In the genomic region with DNA sequence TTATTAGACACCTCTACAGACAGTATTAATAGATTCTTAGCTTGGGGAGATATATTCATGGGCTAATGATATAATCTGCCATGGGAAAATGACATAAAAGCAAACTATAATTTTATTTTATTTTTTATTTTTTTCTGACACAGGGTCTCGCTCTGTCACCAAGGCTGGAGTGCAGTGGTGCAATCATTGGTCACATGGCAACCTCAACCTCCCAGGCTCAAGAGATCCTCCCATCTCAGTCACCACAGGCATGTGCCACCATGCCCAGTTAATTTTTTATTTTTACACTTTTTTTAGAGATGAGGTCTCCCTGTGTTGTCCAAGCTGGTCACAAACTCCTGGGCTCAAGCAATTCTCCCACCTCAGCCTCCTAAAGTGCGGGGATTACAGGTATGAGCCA, we compare ENCODE assay signal across 7 cellular contexts. TPM values are rescaled to one million over a fixed set of nuclear protein-coding genes. Genes with fewer than 3 reads are reported as not detected.
DNase-seq lines count a peak whose midpoint lies in the region; ATAC-seq and TF ChIP-seq lines count a peak whose summit lies in the region.

No MANE protein-coding gene starts in this region.

- H3K4me2 ChIP-seq in smooth muscle cell, result peak overlapping the region; percentile 70

- in situ Hi-C loops in SK-MEL-5 (cut with HindIII; ENCODE audit: low pct_unique_long_range_greater_than_20kb, low sequenced_read_pairs), result no loop called here

- DNase-seq in HK-2 (ENCODE audit: unreplicated experiment) (peak; percentile 45), SK-MEL-5 (ENCODE audit: low read depth, low spot score) (peak; percentile 50), glomerular visceral epithelial cell (ENCODE audit: extremely low spot score) (peak; percentile 71), smooth muscle cell (lab: John Stamatoyannopoulos, UW; ENCODE audit: unreplicated experiment) (no peak), dedifferentiated amniotic fluid mesenchymal stem cell (ENCODE audit: extremely low spot score) (no peak)
- DNase-seq in stimulated activated effector memory CD8-positive, alpha-beta T cell treated with anti-CD3 and anti-CD28 coated beads, Interleukin-12 subunit alpha, Interleukin-12 subunit beta, amount 100 ng/mL, for 72 hours (ENCODE audit: low spot score in 2 of 2), result no peak

- no peak for ATAC-seq in GM21737 (IDR thresholded peaks at IDR 0.05; ENCODE audit: unreplicated experiment)
- no peak for ATAC-seq in stimulated activated effector memory CD8-positive, alpha-beta T cell treated with anti-CD3 and anti-CD28 coated beads, Interleukin-12 subunit alpha, Interleukin-12 subunit beta, amount 100 ng/mL, for 72 hours

- no peak overlapping the region for H3K4me3 ChIP-seq in smooth muscle cell

- H3K27ac ChIP-seq in smooth muscle cell (ENCODE audit: low read depth), result peak overlapping the region; percentile 76

- peaks cover 100% of the 10 kb centered on the region for H3K79me2 ChIP-seq in smooth muscle cell (ENCODE audit: low read depth)

- H3K27ac Mint-ChIP-seq in stimulated activated effector memory CD8-positive, alpha-beta T cell treated with anti-CD3 and anti-CD28 coated beads, Interleukin-12 subunit alpha, Interleukin-12 subunit beta, amount 100 ng/mL, for 72 hours, result no peak overlapping the region

- 57% methylated on average over 2 of the region's 2 CpGs for WGBS in smooth muscle cell (ENCODE audit: low lambda C conversion rate)

- peaks cover 100% of the 10 kb centered on the region for H4K20me1 ChIP-seq in smooth muscle cell (ENCODE audit: low read depth)

- no peak for TF ChIP-seq CTCF in smooth muscle cell (IDR thresholded peaks at IDR 0.05; ENCODE audit: borderline replicate concordance, insufficient read depth, poor library complexity, severe bottlenecking)

- H3K27me3 ChIP-seq in smooth muscle cell (ENCODE audit: low read depth), result no peaks in the 10 kb centered on the region

- H2AFZ ChIP-seq in smooth muscle cell (ENCODE audit: low read depth), result no peak overlapping the region

- H3K9me3 Mint-ChIP-seq in stimulated activated effector memory CD8-positive, alpha-beta T cell treated with anti-CD3 and anti-CD28 coated beads, Interleukin-12 subunit alpha, Interleukin-12 subunit beta, amount 100 ng/mL, for 72 hours, result no peaks in the 10 kb centered on the region

- H3K36me3 Mint-ChIP-seq in stimulated activated effector memory CD8-positive, alpha-beta T cell treated with anti-CD3 and anti-CD28 coated beads, Interleukin-12 subunit alpha, Interleukin-12 subunit beta, amount 100 ng/mL, for 72 hours, result no peaks in the 10 kb centered on the region

- H3F3A ChIP-seq in smooth muscle cell (ENCODE audit: low read depth), result peaks cover 7% of the 10 kb centered on the region

- H3K9ac ChIP-seq in smooth muscle cell (ENCODE audit: low read depth), result peak overlapping the region; percentile 16

- no peak overlapping the region for H3K4me3 Mint-ChIP-seq in stimulated activated effector memory CD8-positive, alpha-beta T cell treated with anti-CD3 and anti-CD28 coated beads, Interleukin-12 subunit alpha, Interleukin-12 subunit beta, amount 100 ng/mL, for 72 hours

- peaks cover 43% of the 10 kb centered on the region for H3K4me1 Mint-ChIP-seq in stimulated activated effector memory CD8-positive, alpha-beta T cell treated with anti-CD3 and anti-CD28 coated beads, Interleukin-12 subunit alpha, Interleukin-12 subunit beta, amount 100 ng/mL, for 72 hours

- H3K9me3 ChIP-seq in smooth muscle cell (replicated peaks; ENCODE audit: low read depth), result no peaks in the 10 kb centered on the region

- peaks cover 69% of the 10 kb centered on the region for H3K4me1 ChIP-seq in smooth muscle cell (ENCODE audit: low read depth)

- no peaks in the 10 kb centered on the region for H3K36me3 ChIP-seq in smooth muscle cell (ENCODE audit: low read depth)

RNA-seq across cellular contexts. Expression of gene RTN4, which starts 39.3 kb away (rescaled TPM):
- 117 and 120 TPM in 2 replicates for total RNA-seq in SK-MEL-5 (2014; rRNA removed; shearing (Covaris generic))
- polyA plus RNA-seq in SK-MEL-5 (2015; cell fraction: cytosol; rRNA removed), result 274 and 292 TPM in 2 replicates
- 85.9 and 130 TPM in 2 replicates for polyA plus RNA-seq in SK-MEL-5 (2015; cell fraction: nucleus; rRNA removed)
- total RNA-seq in smooth muscle cell, result 246 and 295 TPM in 2 replicates
- polyA plus RNA-seq in smooth muscle cell, result 335 and 371 TPM in 2 replicates

Comparison
In these comparisons a context has a peak if more than half of its experiments do, and no peak if none do; other contexts are left out.
1. DNase-seq: peak in HK-2 (single experiment), SK-MEL-5 (single experiment) and glomerular visceral epithelial cell (single experiment); none in smooth muscle cell (single experiment), dedifferentiated amniotic fluid mesenchymal stem cell (single experiment) and stimulated activated effector memory CD8-positive, alpha-beta T cell treated with anti-CD3 and anti-CD28 coated beads, Interleukin-12 subunit alpha, Interleukin-12 subunit beta, amount 100 ng/mL, for 72 hours (0 of 2).